ENCODE assay signal across 15 cellular contexts in genomic region chr17:600576-601301, GRCh38.
A peak's percentile ranks its signal among the peaks of the same experiment; 100 is the strongest.
DNase-seq lines count a peak whose midpoint lies in the region; ATAC-seq, FAIRE-seq and TF ChIP-seq lines count a peak whose summit lies in the region.
"Had no signal": no experiment of that assay in that cellular context is flagged by ENCODE, and none has a peak within 500 bp of the region (broad histone marks: within the 10 kb centered on the region; RNA-seq: fewer than 3 reads in every experiment).

No MANE protein-coding gene starts in this region.

- peak overlapping the region; percentile 10 for H3K4me2 ChIP-seq in endothelial cell of umbilical vein (ENCODE audit: insufficient read depth, low read length)

- H3K4me3 ChIP-seq in endothelial cell of umbilical vein (replicated peaks in 1 of 3; ENCODE audit: insufficient read depth in 1 of 3, low read depth in 1 of 3, low read length in 3 of 3), result no peak overlapping the region
- H3K4me3 ChIP-seq in muscle layer of duodenum (ENCODE audit: low read depth in 1 of 2, low read length in 2 of 2), result no peak overlapping the region
- no peak overlapping the region for H3K4me3 ChIP-seq in testis
- no peak overlapping the region for H3K4me3 ChIP-seq in CD8-positive, alpha-beta memory T cell (ENCODE audit: low read length)
- H3K4me3 ChIP-seq: body of pancreas, heart left ventricle had no signal

- no peaks in the 10 kb centered on the region for H3K4me1 Mint-ChIP-seq in CD8-positive, alpha-beta memory T cell

- intact Hi-C loops in left ventricle myocardium superior (cut with micrococcal nuclease) (no loop called here), Right ventricle myocardium superior (cut with DNase I) (no loop called here), endothelial cell of umbilical vein (cut with micrococcal nuclease) (loop anchor here (2.0 kb wide), 1 partner anchor 40 kb away; no protein-coding TSS in a partner anchor), testis (cut with DNase I; ENCODE audit: low total_unique reads) (no loop called here)

- dilution Hi-C loops in endothelial cell of umbilical vein (cut with MboI; ENCODE audit: extremely low pct_ligation_motif_present, low sequenced_read_pairs), result loop anchor here (10.0 kb wide), 1 partner anchor 94 kb away; no protein-coding TSS in a partner anchor

- CTCF ChIA-PET in endothelial cell of umbilical vein (lab: Charles Lee), result interaction anchor here (1.1 to 3.4 kb wide), 8 partner anchors 22 to 188 kb away, joined by 3 to 30 read pairs (median 5); no protein-coding TSS in a partner anchor
- CTCF ChIA-PET in CD8-positive, alpha-beta memory T cell (lab: Charles Lee), result no interaction called here

- TF ChIP-seq POLR2A in endothelial cell of umbilical vein (IDR thresholded peaks at IDR 0.05; ENCODE audit: low read depth, low read length), result no peak
- no peak for TF ChIP-seq POLR2A in testis (IDR thresholded peaks at IDR 0.05)

- no peaks in the 10 kb centered on the region for H3K9me1 ChIP-seq in endothelial cell of umbilical vein (replicated peaks; ENCODE audit: control insufficient read depth, extremely low read depth, insufficient read depth, low read length)

- H3K79me2 ChIP-seq in endothelial cell of umbilical vein (ENCODE audit: control insufficient read depth, insufficient read depth, low read length), result no peaks in the 10 kb centered on the region

- no peaks in the 10 kb centered on the region for H3K9me3 Mint-ChIP-seq in CD8-positive, alpha-beta memory T cell
- H3K9me3 Mint-ChIP-seq: activated CD4-positive, alpha-beta memory T cell treated with anti-CD3 and anti-CD28 coated beads for 36 hours; natural killer cell; stimulated activated effector memory CD8-positive, alpha-beta T cell treated with anti-CD3 and anti-CD28 coated beads, Interleukin-12 subunit alpha, Interleukin-12 subunit beta, amount 100 ng/mL, for 72 hours had no signal

- TF ChIP-seq CTCF in endothelial cell of umbilical vein (IDR thresholded peaks at IDR 0.05; ENCODE audit: extremely low read depth in 1 of 2, insufficient read depth in 1 of 2, low read depth in 1 of 2, low read length in 2 of 2) (no peak), testis (IDR thresholded peaks at IDR 0.05) (no peak)

- POLR2A ChIA-PET in endothelial cell of umbilical vein (lab: Charles Lee), result interaction anchor here (1.4 kb wide), 1 partner anchor 38 kb away, joined by 4 read pairs; no protein-coding TSS in a partner anchor
- POLR2A ChIA-PET in CD8-positive, alpha-beta memory T cell (lab: Charles Lee), result no interaction called here

- H3K4me1 ChIP-seq in endothelial cell of umbilical vein (ENCODE audit: control insufficient read depth, extremely low read depth, insufficient read depth, low read length), result peaks cover 39% of the 10 kb centered on the region
- peaks cover 0 to 19% of the 10 kb centered on the region in 2 donors for H3K4me1 ChIP-seq in muscle layer of duodenum (ENCODE audit: control insufficient read depth in 1 of 2, insufficient read depth in 2 of 2, low read length in 2 of 2)
- no peaks in the 10 kb centered on the region for H3K4me1 ChIP-seq in testis
- no peaks in the 10 kb centered on the region for H3K4me1 ChIP-seq in CD8-positive, alpha-beta memory T cell (ENCODE audit: insufficient read depth, low read length)
- H3K4me1 ChIP-seq: body of pancreas had no signal

- H2AFZ ChIP-seq in endothelial cell of umbilical vein (ENCODE audit: low read depth, low read length), result no peak overlapping the region

- no peaks in the 10 kb centered on the region for H3K9me3 ChIP-seq in endothelial cell of umbilical vein (replicated peaks; ENCODE audit: control insufficient read depth, insufficient read depth, low read length)
- H3K9me3 ChIP-seq in muscle layer of duodenum (ENCODE audit: control insufficient read depth in 1 of 2, low read length in 2 of 2), result no peaks in the 10 kb centered on the region
- no peaks in the 10 kb centered on the region for H3K9me3 ChIP-seq in testis
- H3K9me3 ChIP-seq in CD8-positive, alpha-beta memory T cell (ENCODE audit: low read length), result no peaks in the 10 kb centered on the region
- H3K9me3 ChIP-seq: body of pancreas, heart left ventricle had no signal

- H3K27ac ChIP-seq in endothelial cell of umbilical vein (ENCODE audit: insufficient read depth, low read depth, low read length) (peak overlapping the region; percentile 33), muscle layer of duodenum (ENCODE audit: low read length) (peak overlapping the region; percentile 12), testis (no peak overlapping the region)
- H3K27ac ChIP-seq in CD8-positive, alpha-beta memory T cell (ENCODE audit: low read depth, low read length), result no peak overlapping the region
- H3K27ac ChIP-seq: body of pancreas had no signal

- H3K36me3 Mint-ChIP-seq in CD8-positive, alpha-beta memory T cell, result peaks cover 12 to 60% (median 22%) of the 10 kb centered on the region in 3 donors

- DNase-seq in left ventricle myocardium superior (no peak), Right ventricle myocardium superior (no peak), endothelial cell of umbilical vein (ENCODE audit: low read depth, low spot score) (peak; percentile 89), NCI-H1048 (lab: John Stamatoyannopoulos, UW) (no peak), testis (no peak), NCI-H146 (lab: John Stamatoyannopoulos, UW) (no peak)
- DNase-seq in CD8-positive, alpha-beta memory T cell, result no peak
- DNase-seq: activated CD4-positive, alpha-beta memory T cell treated with anti-CD3 and anti-CD28 coated beads for 36 hours; activated effector memory CD4-positive, alpha-beta T cell treated with Interleukin-2 at 50 U/mL for 16 hours; heart left ventricle; natural killer cell had no signal

- H3K9ac ChIP-seq in endothelial cell of umbilical vein (replicated peaks; ENCODE audit: extremely low read depth, insufficient read depth, low read length), result no peak overlapping the region

- peak; percentile 87 for FAIRE-seq in endothelial cell of umbilical vein (lab: Jason Lieb, UNC)

- no TSS peak for BruUV-seq in endothelial cell of umbilical vein (replicated peaks; lab: Mats Ljungman, UMichigan)

- no peaks in the 10 kb centered on the region for H4K20me1 ChIP-seq in endothelial cell of umbilical vein (replicated peaks; ENCODE audit: control insufficient read depth, extremely low read depth, insufficient read depth, low read length)

- H3K36me3 ChIP-seq in endothelial cell of umbilical vein (ENCODE audit: control insufficient read depth in 2 of 2, extremely low read depth in 1 of 2, insufficient read depth in 2 of 2, low read length in 2 of 2) (no peaks in the 10 kb centered on the region), muscle layer of duodenum (ENCODE audit: control insufficient read depth in 1 of 2, insufficient read depth in 2 of 2, low read length in 2 of 2) (no peaks in the 10 kb centered on the region), testis (ENCODE audit: low read depth, missing control alignments) (no peaks in the 10 kb centered on the region)
- H3K36me3 ChIP-seq in CD8-positive, alpha-beta memory T cell (ENCODE audit: insufficient read depth, low read length), result peaks cover 14% of the 10 kb centered on the region

- H3K27me3 ChIP-seq in endothelial cell of umbilical vein (ENCODE audit: control insufficient read depth in 2 of 2, insufficient read depth in 2 of 2, low read length in 2 of 2) (no peaks in the 10 kb centered on the region), muscle layer of duodenum (ENCODE audit: low read depth, low read length) (no peaks in the 10 kb centered on the region), testis (no peaks in the 10 kb centered on the region)
- no peaks in the 10 kb centered on the region for H3K27me3 ChIP-seq in CD8-positive, alpha-beta memory T cell (ENCODE audit: insufficient read depth, low read length, poor library complexity, severe bottlenecking)
- H3K27me3 ChIP-seq: body of pancreas, heart left ventricle had no signal

- ATAC-seq in left ventricle myocardium superior, result peak; percentile 25
- no peak for ATAC-seq in Right ventricle myocardium superior (ENCODE audit: poor library complexity)
- ATAC-seq: body of pancreas; left colon; stimulated activated effector memory CD8-positive, alpha-beta T cell treated with anti-CD3 and anti-CD28 coated beads, Interleukin-12 subunit alpha, Interleukin-12 subunit beta, amount 100 ng/mL, for 72 hours had no signal

- H3K27ac Mint-ChIP-seq in CD8-positive, alpha-beta memory T cell, result peak overlapping the region in 1 of 8 donors; percentile 11
- H3K27ac Mint-ChIP-seq: activated CD4-positive, alpha-beta memory T cell treated with anti-CD3 and anti-CD28 coated beads for 36 hours; natural killer cell; stimulated activated effector memory CD8-positive, alpha-beta T cell treated with anti-CD3 and anti-CD28 coated beads, Interleukin-12 subunit alpha, Interleukin-12 subunit beta, amount 100 ng/mL, for 72 hours had no signal

- 66 to 68% methylated on average over 3 of the region's 3 CpGs for WGBS in testis, 2 donors

- H3K4me3 Mint-ChIP-seq in CD8-positive, alpha-beta memory T cell, result no peak overlapping the region
- H3K4me3 Mint-ChIP-seq: activated CD4-positive, alpha-beta memory T cell treated with anti-CD3 and anti-CD28 coated beads for 36 hours; natural killer cell; stimulated activated effector memory CD8-positive, alpha-beta T cell treated with anti-CD3 and anti-CD28 coated beads, Interleukin-12 subunit alpha, Interleukin-12 subunit beta, amount 100 ng/mL, for 72 hours had no signal

- no peaks in the 10 kb centered on the region for H3K27me3 Mint-ChIP-seq in CD8-positive, alpha-beta memory T cell
- H3K27me3 Mint-ChIP-seq: activated CD4-positive, alpha-beta memory T cell treated with anti-CD3 and anti-CD28 coated beads for 36 hours had no signal

TF ChIP-seq in endothelial cell of umbilical vein, 7 proteins besides CTCF, POLR2A, EP300 and RAD21:
- TF ChIP-seq POLR2AphosphoS5 (IDR thresholded peaks at IDR 0.05; ENCODE audit: insufficient read depth, low read depth, low read length) (no peak), MYC (IDR thresholded peaks at IDR 0.05; ENCODE audit: low read depth, low read length) (no peak), EZH2 (IDR thresholded peaks at IDR 0.05; ENCODE audit: borderline replicate concordance, low read depth, low read length, severe bottlenecking) (no peak), JUN (IDR thresholded peaks at IDR 0.05; ENCODE audit: borderline replicate concordance, insufficient read depth, insufficient read length, low read depth) (no peak), FOS (IDR thresholded peaks at IDR 0.05; ENCODE audit: borderline replicate concordance, insufficient read depth, low read length) (no peak), GATA2 (IDR thresholded peaks at IDR 0.05; ENCODE audit: insufficient read depth, insufficient read length, low read depth, low read length) (no peak)
- TF ChIP-seq, protein P1, sequence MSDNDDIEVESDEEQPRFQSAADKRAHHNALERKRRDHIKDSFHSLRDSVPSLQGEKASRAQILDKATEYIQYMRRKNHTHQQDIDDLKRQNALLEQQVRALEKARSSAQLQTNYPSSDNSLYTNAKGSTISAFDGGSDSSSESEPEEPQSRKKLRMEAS (IDR thresholded peaks at IDR 0.05; ENCODE audit: insufficient read depth, insufficient read length), result no peak
TF ChIP-seq in endothelial cell of umbilical vein: peak in this region for 0.

Comparison
In these comparisons a context has a peak if more than half of its experiments do, and no peak if none do; other contexts are left out.
1. H3K27ac ChIP-seq: peak in endothelial cell of umbilical vein (single experiment) and muscle layer of duodenum (single experiment); none in testis (0 of 2) and CD8-positive, alpha-beta memory T cell (single experiment).